8 cellular contexts compared by ENCODE assay signal in genomic region chr1:206685256-206685748, GRCh38. TPM values are rescaled to one million over a fixed set of nuclear protein-coding genes. Genes with fewer than 3 reads are reported as not detected.
A peak's percentile ranks its signal among the peaks of the same experiment; 100 is the strongest.
DNase-seq lines count a peak whose midpoint lies in the region; TF ChIP-seq lines count a peak whose summit lies in the region.

No MANE protein-coding gene starts in this region.

- H3K4me3 ChIP-seq in H7 (ENCODE audit: insufficient read depth, low read depth, low read length) (peak overlapping the region; percentile 75), Peyer's patch (peak overlapping the region; percentile 54 to 99 (median 90)), astrocyte of the spinal cord (ENCODE audit: low read depth, low read length) (peak overlapping the region; percentile 85), iPS-18c (ENCODE audit: insufficient read depth, low read depth, low read length) (peak overlapping the region; percentile 83)

- H3K4me1 ChIP-seq in Peyer's patch = peaks cover 0 to 57% (median 8%) of the 10 kb centered on the region in 4 donors

- no peak for TF ChIP-seq POLR2A in Peyer's patch (IDR thresholded peaks at IDR 0.05)

- H3K27me3 ChIP-seq in H7 (ENCODE audit: control insufficient read depth, insufficient read depth, low read length) = peaks cover 26% of the 10 kb centered on the region
- H3K27me3 ChIP-seq in Peyer's patch = no peaks in the 10 kb centered on the region

- in situ Hi-C loops in astrocyte of the spinal cord (cut with HindIII; ENCODE audit: low sequenced_read_pairs) = no loop called here

- H3K36me3 ChIP-seq in H7 (replicated peaks; ENCODE audit: control insufficient read depth, insufficient read depth, low read length) = no peaks in the 10 kb centered on the region
- H3K36me3 ChIP-seq in Peyer's patch = no peaks in the 10 kb centered on the region

- TF ChIP-seq CTCF in Peyer's patch (IDR thresholded peaks at IDR 0.05) = no peak
- no peak for TF ChIP-seq CTCF in astrocyte of the spinal cord (IDR thresholded peaks at IDR 0.05; ENCODE audit: low read depth, low read length)

- DNase-seq in D341Med (ENCODE audit: low spot score) (peak; percentile 83), H7 (peak; percentile 86), Peyer's patch (peak in 2 of 3 donors; percentile 54 to 73), astrocyte of the spinal cord (ENCODE audit: low read depth, low spot score) (peak; percentile 34), NOMO-1 treated with DMSO at 0.1 percent for 48 hours (lab: John Stamatoyannopoulos, UW; ENCODE audit: unreplicated experiment) (no peak), NCI-H187 (lab: John Stamatoyannopoulos, UW) (no peak)
- DNase-seq in stimulated activated CD4-positive, alpha-beta T cell treated with anti-CD3 and anti-CD28 coated beads, Interleukin-15, amount 100 ng/mL, for 24 hours = peak; percentile 61

- H3K9me3 ChIP-seq in Peyer's patch = no peaks in the 10 kb centered on the region
- no peaks in the 10 kb centered on the region for H3K9me3 ChIP-seq in iPS-18c (ENCODE audit: control insufficient read depth, insufficient read depth, low read length)

- H3K27ac ChIP-seq in Peyer's patch = peak overlapping the region; percentile 96 to 99 (median 98)

RNA-seq across cellular contexts. Expression of gene MAPKAPK2, which starts 0.6 kb away (rescaled TPM):
- 67.7 and 77.8 TPM in 2 replicates for total RNA-seq in H7 (2014; rRNA removed; shearing (Covaris generic))
- 10 to 100 TPM; 49.6 to 92.4 (median 59.6) TPM for total RNA-seq in Peyer's patch

RNA-seq across cellular contexts. Expression of gene DYRK3, which starts 50.0 kb away (rescaled TPM):
- 28.3 and 28.4 TPM in 2 replicates for total RNA-seq in H7 (2014; rRNA removed; shearing (Covaris generic))
- total RNA-seq in Peyer's patch = 1 to 10 TPM in 1 of 4 donors, under 1 TPM in 2, not detected in 1; 0.67 to 3.3 (median 0.85) TPM

Comparison
In these comparisons a context has a peak if more than half of its experiments do, and no peak if none do; other contexts are left out.
1. DNase-seq: peak in D341Med (single experiment), H7 (single experiment), Peyer's patch (2 of 3), astrocyte of the spinal cord (single experiment) and stimulated activated CD4-positive, alpha-beta T cell treated with anti-CD3 and anti-CD28 coated beads, Interleukin-15, amount 100 ng/mL, for 24 hours (single experiment); none in NOMO-1 treated with DMSO at 0.1 percent for 48 hours (single experiment) and NCI-H187 (0 of 2).
2. Peak in every context shown above with its lines, with median percentiles within 50 percentile points of each other: H3K4me3 ChIP-seq.